In the genomic region with DNA sequence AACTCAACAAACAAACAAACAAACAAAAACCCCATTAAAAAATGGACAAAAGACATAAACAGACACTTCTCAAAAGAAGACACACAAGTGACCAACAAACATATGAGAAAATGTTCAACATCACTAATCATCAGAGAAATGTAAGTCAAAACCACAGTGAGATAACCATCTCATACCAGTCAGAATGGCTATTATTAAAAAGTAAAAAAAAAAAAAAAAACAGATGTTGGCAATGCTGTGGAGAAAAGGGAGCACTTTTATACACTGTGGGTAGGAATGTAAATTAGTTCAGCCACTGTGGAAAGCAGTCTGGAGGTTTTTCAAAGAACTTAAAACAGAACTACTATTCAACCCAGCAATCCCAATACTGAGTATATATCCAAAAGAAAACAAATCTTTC, we compare ENCODE assay signal across 22 cellular contexts.
DNase-seq lines count a peak whose midpoint lies in the region; ATAC-seq and TF ChIP-seq lines count a peak whose summit lies in the region.
"Had no signal": no experiment of that assay in that cellular context is flagged by ENCODE, and none has a peak within 500 bp of the region (broad histone marks: within the 10 kb centered on the region; RNA-seq: fewer than 3 reads in every experiment).

No MANE protein-coding gene starts in this region.

- TF ChIP-seq POLR2A in testis (IDR thresholded peaks at IDR 0.05): no peak

- peak; percentile 82 for ATAC-seq in SK-N-SH treated with all-trans-retinoic acid at 6 μM for 48 hours
- ATAC-seq: K562 had no signal

- no peak overlapping the region for H3K14ac ChIP-seq in H9 (ENCODE audit: insufficient read depth, low read length)

- no peak overlapping the region for H3K4me3 Mint-ChIP-seq in H9
- H3K4me3 Mint-ChIP-seq: CD8-positive, alpha-beta memory T cell had no signal

- H3K9ac ChIP-seq in H9 (ENCODE audit: extremely low read depth, insufficient read length, low read length): no peak overlapping the region

- no peak overlapping the region for H3K4me2 ChIP-seq in H9 (ENCODE audit: insufficient read depth, insufficient read length, low read length)

- H2BK12ac ChIP-seq in H9 (ENCODE audit: insufficient read length, low read depth, low read length): no peak overlapping the region

- H3K23me2 ChIP-seq in H9 (ENCODE audit: insufficient read length, low read depth, low read length, poor library complexity, severe bottlenecking): no peaks in the 10 kb centered on the region

- no peak for TF ChIP-seq CTCF in AG09309 (IDR thresholded peaks at IDR 0.05; ENCODE audit: control insufficient read depth, insufficient read depth, low read depth, low read length, missing control alignments)
- TF ChIP-seq CTCF in H9 (conservative IDR thresholded peaks at IDR 0.05): no peak
- TF ChIP-seq CTCF in testis (IDR thresholded peaks at IDR 0.05): no peak

- no peaks in the 10 kb centered on the region for H3K9me3 Mint-ChIP-seq in H9

- H2BK5ac ChIP-seq in H9 (ENCODE audit: insufficient read length, low read length): no peak overlapping the region

- no peak overlapping the region for H4K8ac ChIP-seq in H9 (replicated peaks; ENCODE audit: insufficient read length, low read depth, low read length)

- H3K4me3 ChIP-seq in AG09309 (ENCODE audit: control insufficient read depth, low read depth, low read length): no peak overlapping the region
- H3K4me3 ChIP-seq in testis: no peak overlapping the region
- H3K4me3 ChIP-seq: K562, Peyer's patch had no signal

- H3K4ac ChIP-seq in H9 (ENCODE audit: low read depth, low read length): no peak overlapping the region

- no peak overlapping the region for H4K5ac ChIP-seq in H9 (ENCODE audit: insufficient read length, low read depth, low read length)

- no peaks in the 10 kb centered on the region for H3K9me3 ChIP-seq in H9 (ENCODE audit: control insufficient read depth, low read depth, low read length)
- H3K9me3 ChIP-seq in testis: no peaks in the 10 kb centered on the region
- H3K9me3 ChIP-seq: Peyer's patch had no signal

- no peaks in the 10 kb centered on the region for H3K4me1 Mint-ChIP-seq in H9
- H3K4me1 Mint-ChIP-seq: CD8-positive, alpha-beta memory T cell had no signal

- peaks cover 3% of the 10 kb centered on the region for H3K27me3 Mint-ChIP-seq in H9 (ENCODE audit: low read depth)

- no peak overlapping the region for H3T11ph ChIP-seq in H9 (ENCODE audit: low read length)

- H2BK20ac ChIP-seq in H9 (ENCODE audit: low read depth, low read length, poor library complexity, severe bottlenecking): no peak overlapping the region

- intact Hi-C loops in testis (cut with DNase I; ENCODE audit: low total_unique reads): no loop called here

- H3K56ac ChIP-seq in H9 (ENCODE audit: insufficient read length, low read depth, low read length): no peak overlapping the region

- DNase-seq in AG09309 (ENCODE audit: low read depth) (peak; percentile 14), ELR (ENCODE audit: low read depth) (peak; percentile 10), fibroblast of peridontal ligament (ENCODE audit: extremely low read depth) (peak; percentile 40), H9 (no peak), NAMALWA (ENCODE audit: low spot score) (no peak), NOMO-1 treated with DMSO at 0.1 percent for 48 hours (lab: John Stamatoyannopoulos, UW; ENCODE audit: unreplicated experiment) (no peak), testis (no peak)
- DNase-seq: CD8-positive, alpha-beta memory T cell; DMS 273 treated with DMSO at 0.1 percent for 48 hours; DMS79; H7; MM.1S; NCI-H1048; NCI-H1417; NCI-H1694; NCI-H2029 treated with DMSO at 0.1 percent for 48 hours; NCI-H446 treated with DMSO at 0.1 percent for 48 hours; NCI-H526; Peyer's patch had no signal

- no peaks in the 10 kb centered on the region for H3K79me1 ChIP-seq in H9 (ENCODE audit: insufficient read depth, low read depth, low read length, poor library complexity, severe bottlenecking)

- no peak overlapping the region for H3K27ac Mint-ChIP-seq in H9

- H3K79me2 ChIP-seq in H9 (ENCODE audit: insufficient read depth, low read length): no peaks in the 10 kb centered on the region

- no peak overlapping the region for H4K91ac ChIP-seq in H9 (ENCODE audit: insufficient read length, low read depth, low read length)

- H2AFZ ChIP-seq in H9 (ENCODE audit: low read length): no peak overlapping the region

- no peak overlapping the region for H2AK5ac ChIP-seq in H9 (ENCODE audit: insufficient read length, low read length)

- no peak overlapping the region for H3K23ac ChIP-seq in H9 (ENCODE audit: insufficient read length, low read depth, low read length)

- no peaks in the 10 kb centered on the region for H3K27me3 ChIP-seq in H9 (ENCODE audit: insufficient read depth, low read length)
- H3K27me3 ChIP-seq in testis: no peaks in the 10 kb centered on the region
- H3K27me3 ChIP-seq: Peyer's patch had no signal

- no peak overlapping the region for H3K18ac ChIP-seq in H9 (ENCODE audit: insufficient read length, low read depth, low read length)

- H4K20me1 ChIP-seq in H9 (ENCODE audit: control insufficient read depth, insufficient read depth, insufficient read length): no peaks in the 10 kb centered on the region

- H3K4me1 ChIP-seq in H9 (ENCODE audit: insufficient read depth, low read length) (no peaks in the 10 kb centered on the region), testis (no peaks in the 10 kb centered on the region)
- H3K4me1 ChIP-seq: Peyer's patch had no signal

- no peak overlapping the region for H2BK15ac ChIP-seq in H9 (ENCODE audit: low read depth, low read length)

- H3K36me3 Mint-ChIP-seq in H9 (ENCODE audit: insufficient read depth in 1 of 3, low read depth in 3 of 3): no peaks in the 10 kb centered on the region
- H3K36me3 Mint-ChIP-seq: CD8-positive, alpha-beta memory T cell had no signal

- H3K36me3 ChIP-seq in testis (ENCODE audit: low read depth, missing control alignments): no peaks in the 10 kb centered on the region
- H3K36me3 ChIP-seq: Peyer's patch had no signal

- H3K27ac ChIP-seq in H9 (ENCODE audit: insufficient read length, low read depth, low read length) (no peak overlapping the region), testis (no peak overlapping the region)
- H3K27ac ChIP-seq: C4-2B, Peyer's patch had no signal

- H2BK120ac ChIP-seq in H9 (ENCODE audit: low read depth, low read length, poor library complexity, severe bottlenecking): no peak overlapping the region

TF ChIP-seq in SK-N-SH treated with all-trans-retinoic acid at 6 μM for 48 hours, 23 proteins besides CTCF, POLR2A, EP300 and RAD21 (continues in another document):
- TF ChIP-seq CSDC2 (CRISPR knock-in tag; IDR thresholded peaks at IDR 0.05): no peak
- TF ChIP-seq, protein P1, sequence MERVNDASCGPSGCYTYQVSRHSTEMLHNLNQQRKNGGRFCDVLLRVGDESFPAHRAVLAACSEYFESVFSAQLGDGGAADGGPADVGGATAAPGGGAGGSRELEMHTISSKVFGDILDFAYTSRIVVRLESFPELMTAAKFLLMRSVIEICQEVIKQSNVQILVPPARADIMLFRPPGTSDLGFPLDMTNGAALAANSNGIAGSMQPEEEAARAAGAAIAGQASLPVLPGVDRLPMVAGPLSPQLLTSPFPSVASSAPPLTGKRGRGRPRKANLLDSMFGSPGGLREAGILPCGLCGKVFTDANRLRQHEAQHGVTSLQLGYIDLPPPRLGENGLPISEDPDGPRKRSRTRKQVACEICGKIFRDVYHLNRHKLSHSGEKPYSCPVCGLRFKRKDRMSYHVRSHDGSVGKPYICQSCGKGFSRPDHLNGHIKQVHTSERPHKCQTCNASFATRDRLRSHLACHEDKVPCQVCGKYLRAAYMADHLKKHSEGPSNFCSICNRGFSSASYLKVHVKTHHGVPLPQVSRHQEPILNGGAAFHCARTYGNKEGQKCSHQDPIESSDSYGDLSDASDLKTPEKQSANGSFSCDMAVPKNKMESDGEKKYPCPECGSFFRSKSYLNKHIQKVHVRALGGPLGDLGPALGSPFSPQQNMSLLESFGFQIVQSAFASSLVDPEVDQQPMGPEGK (CRISPR knock-in tag; IDR thresholded peaks at IDR 0.05; ENCODE audit: borderline replicate concordance): no peak
- no peak for TF ChIP-seq ARNTL (CRISPR knock-in tag; IDR thresholded peaks at IDR 0.05; ENCODE audit: borderline replicate concordance, low read depth)
- TF ChIP-seq, protein P2, sequence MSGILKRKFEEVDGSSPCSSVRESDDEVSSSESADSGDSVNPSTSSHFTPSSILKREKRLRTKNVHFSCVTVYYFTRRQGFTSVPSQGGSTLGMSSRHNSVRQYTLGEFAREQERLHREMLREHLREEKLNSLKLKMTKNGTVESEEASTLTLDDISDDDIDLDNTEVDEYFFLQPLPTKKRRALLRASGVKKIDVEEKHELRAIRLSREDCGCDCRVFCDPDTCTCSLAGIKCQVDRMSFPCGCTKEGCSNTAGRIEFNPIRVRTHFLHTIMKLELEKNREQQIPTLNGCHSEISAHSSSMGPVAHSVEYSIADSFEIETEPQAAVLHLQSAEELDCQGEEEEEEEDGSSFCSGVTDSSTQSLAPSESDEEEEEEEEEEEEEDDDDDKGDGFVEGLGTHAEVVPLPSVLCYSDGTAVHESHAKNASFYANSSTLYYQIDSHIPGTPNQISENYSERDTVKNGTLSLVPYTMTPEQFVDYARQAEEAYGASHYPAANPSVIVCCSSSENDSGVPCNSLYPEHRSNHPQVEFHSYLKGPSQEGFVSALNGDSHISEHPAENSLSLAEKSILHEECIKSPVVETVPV (CRISPR knock-in tag; IDR thresholded peaks at IDR 0.05): no peak
- TF ChIP-seq GLIS3 (CRISPR knock-in tag; IDR thresholded peaks at IDR 0.05): no peak
- no peak for TF ChIP-seq ESRRG (CRISPR knock-in tag; IDR thresholded peaks at IDR 0.05)
- no peak for TF ChIP-seq RARB (CRISPR knock-in tag; IDR thresholded peaks at IDR 0.05)

Comparison
In these comparisons a context has a peak if more than half of its experiments do, and no peak if none do; other contexts are left out.
1. DNase-seq: peak in AG09309 (single experiment), ELR (single experiment) and fibroblast of peridontal ligament (single experiment); none in H9 (single experiment), NAMALWA (single experiment), NOMO-1 treated with DMSO at 0.1 percent for 48 hours (single experiment) and testis (single experiment).